ENCODE assay signal across 2 cellular contexts in the genomic region with DNA sequence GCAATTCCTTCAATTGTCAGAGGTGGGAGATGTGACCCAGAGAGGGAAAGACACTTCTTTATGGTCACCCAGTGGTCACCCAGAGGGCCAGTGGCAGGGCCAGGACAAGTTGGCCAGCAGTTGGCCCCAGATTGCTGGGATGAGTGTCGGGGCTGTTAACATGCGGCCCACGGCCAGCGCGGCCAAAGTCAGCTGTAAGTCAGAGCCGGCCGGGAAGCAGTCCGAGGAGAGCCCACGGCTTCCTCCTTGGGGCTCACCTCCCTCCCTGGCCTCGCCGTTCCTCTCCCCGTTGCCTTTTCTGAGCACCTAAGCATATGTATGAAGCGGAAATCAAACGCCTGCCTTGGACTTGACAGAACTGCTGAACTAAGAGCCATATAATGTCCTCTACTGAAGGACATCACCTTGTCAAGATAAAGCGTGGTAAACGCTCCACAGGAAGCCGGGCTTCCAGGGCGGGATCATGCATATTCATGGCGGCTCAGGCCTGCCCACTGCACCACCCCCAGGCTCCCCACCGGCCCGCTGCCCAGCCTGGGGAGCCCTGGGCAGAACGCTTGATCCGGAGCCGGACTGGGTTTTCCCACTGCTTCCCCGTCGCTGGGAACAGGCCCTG.
TF ChIP-seq lines count a peak whose summit lies in the region.

No MANE protein-coding gene starts in this region.

TF ChIP-seq in H1, 55 proteins besides CTCF, POLR2A, EP300 and RAD21 (continues in another document):
- TF ChIP-seq SP2 (IDR thresholded peaks at IDR 0.05; ENCODE audit: low read length) (no peak), PHF8 (conservative IDR thresholded peaks at IDR 0.05; ENCODE audit: low read depth, low read length) (no peak), SRF (IDR thresholded peaks at IDR 0.05; ENCODE audit: low read depth, low read length) (no peak), CTBP2 (IDR thresholded peaks at IDR 0.05; ENCODE audit: borderline replicate concordance, insufficient read depth, insufficient read length, low read length) (peak; percentile 20), SAP30 (IDR thresholded peaks at IDR 0.05; ENCODE audit: insufficient read depth, insufficient replicate concordance, low read length) (no peak), NANOG (IDR thresholded peaks at IDR 0.05; ENCODE audit: insufficient read depth, low read depth, low read length, poor library complexity, severe bottlenecking) (no peak), TAF1 (IDR thresholded peaks at IDR 0.05; ENCODE audit: low read depth, low read length) (no peak), E2F6 (IDR thresholded peaks at IDR 0.05) (no peak; the same call in 1 of the 2 replicates), CEBPB (IDR thresholded peaks at IDR 0.05; ENCODE audit: low read depth, low read length) (no peak), POLR2AphosphoS5 (IDR thresholded peaks at IDR 0.05; ENCODE audit: low read depth, low read length) (no peak), RNF2 (IDR thresholded peaks at IDR 0.05; ENCODE audit: borderline replicate concordance, low read depth, low read length, missing control alignments, poor library complexity, severe bottlenecking) (no peak), BCL11A (IDR thresholded peaks at IDR 0.05; ENCODE audit: low read depth in 2 of 2, low read length in 2 of 2) (no peak), JUND (IDR thresholded peaks at IDR 0.05; ENCODE audit: low read length) (no peak), CHD2 (IDR thresholded peaks at IDR 0.05; ENCODE audit: low read length) (no peak), RBBP5 (IDR thresholded peaks at IDR 0.05; ENCODE audit: borderline replicate concordance, low read depth, low read length) (no peak), JUN (IDR thresholded peaks at IDR 0.05; ENCODE audit: low read depth, low read length) (no peak), CBX8 (IDR thresholded peaks at IDR 0.05; ENCODE audit: borderline replicate concordance, low read depth, low read length) (no peak), ZNF274 (IDR thresholded peaks at IDR 0.05; ENCODE audit: borderline replicate concordance, extremely low read depth, low read length) (no peak), FOSL1 (IDR thresholded peaks at IDR 0.05; ENCODE audit: insufficient read depth, low read depth, low read length) (no peak), HDAC6 (IDR thresholded peaks at IDR 0.05; ENCODE audit: low read depth, low read length) (no peak), MAFK (IDR thresholded peaks at IDR 0.05; ENCODE audit: low read depth, low read length) (no peak), TAF7 (optimal IDR thresholded peaks at IDR 0.05; ENCODE audit: borderline replicate concordance, low read depth, low read length) (no peak), YY1 (IDR thresholded peaks at IDR 0.05; ENCODE audit: low read depth, low read length) (peak; percentile 81), SIRT6 (IDR thresholded peaks at IDR 0.05; ENCODE audit: low read length) (no peak), KDM4A (IDR thresholded peaks at IDR 0.05; ENCODE audit: low read depth, low read length, severe bottlenecking) (peak; percentile 38), EGR1 (IDR thresholded peaks at IDR 0.05; ENCODE audit: borderline replicate concordance, low read depth, low read length) (no peak), SP4 (IDR thresholded peaks at IDR 0.05; ENCODE audit: low read length) (no peak), BRCA1 (IDR thresholded peaks at IDR 0.05; ENCODE audit: low read depth, low read length) (no peak), SP1 (IDR thresholded peaks at IDR 0.05; ENCODE audit: low read depth, low read length) (no peak), SIX5 (IDR thresholded peaks at IDR 0.05; ENCODE audit: low read depth, low read length) (no peak)
- TF ChIP-seq, protein P1, sequence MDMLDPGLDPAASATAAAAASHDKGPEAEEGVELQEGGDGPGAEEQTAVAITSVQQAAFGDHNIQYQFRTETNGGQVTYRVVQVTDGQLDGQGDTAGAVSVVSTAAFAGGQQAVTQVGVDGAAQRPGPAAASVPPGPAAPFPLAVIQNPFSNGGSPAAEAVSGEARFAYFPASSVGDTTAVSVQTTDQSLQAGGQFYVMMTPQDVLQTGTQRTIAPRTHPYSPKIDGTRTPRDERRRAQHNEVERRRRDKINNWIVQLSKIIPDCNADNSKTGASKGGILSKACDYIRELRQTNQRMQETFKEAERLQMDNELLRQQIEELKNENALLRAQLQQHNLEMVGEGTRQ (IDR thresholded peaks at IDR 0.05; ENCODE audit: low read length): no peak
- TF ChIP-seq, protein P2, sequence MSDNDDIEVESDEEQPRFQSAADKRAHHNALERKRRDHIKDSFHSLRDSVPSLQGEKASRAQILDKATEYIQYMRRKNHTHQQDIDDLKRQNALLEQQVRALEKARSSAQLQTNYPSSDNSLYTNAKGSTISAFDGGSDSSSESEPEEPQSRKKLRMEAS (IDR thresholded peaks at IDR 0.05): 0 out of 2 replicates have a peak, but pooled peaks have one; percentile 14

TF ChIP-seq in HepG2, 621 proteins besides CTCF, POLR2A, EP300 and RAD21:
- no peak for TF ChIP-seq REPIN1 (CRISPR knock-in tag; IDR thresholded peaks at IDR 0.05; ENCODE audit: borderline replicate concordance, low read depth)
- TF ChIP-seq ZNF768 (CRISPR knock-in tag; IDR thresholded peaks at IDR 0.05): peak; percentile 42; the same call in 1 of the 2 replicates
